7 cellular contexts compared by ENCODE assay signal in genomic region chr11:118998388-118998717, GRCh38. TPM values are rescaled to one million over a fixed set of nuclear protein-coding genes. Genes with fewer than 3 reads are reported as not detected.
DNase-seq lines count a peak whose midpoint lies in the region; ATAC-seq and TF ChIP-seq lines count a peak whose summit lies in the region.
"Had no signal": no experiment of that assay in that cellular context is flagged by ENCODE, and none has a peak within 500 bp of the region (broad histone marks: within the 10 kb centered on the region; RNA-seq: fewer than 3 reads in every experiment).

No MANE protein-coding gene starts in this region.

- DNase-seq in activated T-cell treated with anti-CD3 and anti-CD28 coated beads, Interleukin-2, amount 50 U/mL, for 24 hours, result no peak
- DNase-seq in activated T-cell treated with anti-CD3 and anti-CD28 coated beads for 4 hours (no peak), astrocyte of the spinal cord (ENCODE audit: low read depth, low spot score) (peak; percentile 16), GM20000 (ENCODE audit: low spot score) (no peak)
- DNase-seq in natural killer cell treated with Interleukin-12 subunit alpha and Interleukin-12 subunit beta and Interleukin-15 and Interleukin-18, amount 100 ng/mL, for 72 hours (ENCODE audit: low spot score), result no peak

- peak overlapping the region; percentile 67 for H3K4me3 ChIP-seq in astrocyte of the spinal cord (ENCODE audit: low read depth, low read length)

- peak overlapping the region; percentile 96 for H3K27ac Mint-ChIP-seq in activated T-cell treated with anti-CD3 and anti-CD28 coated beads, Interleukin-2, amount 50 U/mL, for 24 hours
- H3K27ac Mint-ChIP-seq in natural killer cell treated with Interleukin-12 subunit alpha and Interleukin-12 subunit beta and Interleukin-15 and Interleukin-18, amount 100 ng/mL, for 72 hours, result peak overlapping the region; percentile 84 to 96

- ATAC-seq in natural killer cell treated with Interleukin-12 subunit alpha and Interleukin-12 subunit beta and Interleukin-15 and Interleukin-18, amount 100 ng/mL, for 72 hours, result no peak
- no peak for ATAC-seq in HG03045 (IDR thresholded peaks at IDR 0.05; ENCODE audit: unreplicated experiment)

- TF ChIP-seq CTCF in astrocyte of the spinal cord (IDR thresholded peaks at IDR 0.05; ENCODE audit: low read depth, low read length), result no peak
- no peak for TF ChIP-seq CTCF in GM20000 (IDR thresholded peaks at IDR 0.05; ENCODE audit: extremely low read depth, missing control alignments)

- peak overlapping the region; percentile 100 for H3K4me3 Mint-ChIP-seq in activated T-cell treated with anti-CD3 and anti-CD28 coated beads, Interleukin-2, amount 50 U/mL, for 24 hours
- H3K4me3 Mint-ChIP-seq in natural killer cell treated with Interleukin-12 subunit alpha and Interleukin-12 subunit beta and Interleukin-15 and Interleukin-18, amount 100 ng/mL, for 72 hours, result peak overlapping the region; percentile 99

- H3K36me3 Mint-ChIP-seq in activated T-cell treated with anti-CD3 and anti-CD28 coated beads, Interleukin-2, amount 50 U/mL, for 24 hours (ENCODE audit: low read depth), result peaks cover 79% of the 10 kb centered on the region
- peaks cover 6% of the 10 kb centered on the region for H3K36me3 Mint-ChIP-seq in natural killer cell treated with Interleukin-12 subunit alpha and Interleukin-12 subunit beta and Interleukin-15 and Interleukin-18, amount 100 ng/mL, for 72 hours

- no peaks in the 10 kb centered on the region for H3K27me3 Mint-ChIP-seq in activated T-cell treated with anti-CD3 and anti-CD28 coated beads, Interleukin-2, amount 50 U/mL, for 24 hours
- no peaks in the 10 kb centered on the region for H3K27me3 Mint-ChIP-seq in natural killer cell treated with Interleukin-12 subunit alpha and Interleukin-12 subunit beta and Interleukin-15 and Interleukin-18, amount 100 ng/mL, for 72 hours

- no peaks in the 10 kb centered on the region for H3K9me3 Mint-ChIP-seq in activated T-cell treated with anti-CD3 and anti-CD28 coated beads, Interleukin-2, amount 50 U/mL, for 24 hours
- no peaks in the 10 kb centered on the region for H3K9me3 Mint-ChIP-seq in natural killer cell treated with Interleukin-12 subunit alpha and Interleukin-12 subunit beta and Interleukin-15 and Interleukin-18, amount 100 ng/mL, for 72 hours

- in situ Hi-C loops in astrocyte of the spinal cord (cut with HindIII; ENCODE audit: low sequenced_read_pairs), result no loop called here

- H3K4me1 Mint-ChIP-seq in activated T-cell treated with anti-CD3 and anti-CD28 coated beads, Interleukin-2, amount 50 U/mL, for 24 hours (ENCODE audit: low read depth), result peaks cover 40% of the 10 kb centered on the region
- H3K4me1 Mint-ChIP-seq in natural killer cell treated with Interleukin-12 subunit alpha and Interleukin-12 subunit beta and Interleukin-15 and Interleukin-18, amount 100 ng/mL, for 72 hours (ENCODE audit: low read depth in 2 of 2), result peaks cover 26 to 35% of the 10 kb centered on the region in 2 donors

RNA-seq across cellular contexts. Expression of gene CENATAC, which starts 0.4 kb away (rescaled TPM):
- 10 to 100 TPM; 53.4 to 97.8 TPM for total RNA-seq in natural killer cell treated with Interleukin-12 subunit alpha and Interleukin-12 subunit beta and Interleukin-15 and Interleukin-18, amount 100 ng/mL, for 72 hours

RNA-seq across cellular contexts. Expression of gene RPS25, which starts 19.8 kb away (rescaled TPM):
- total RNA-seq in natural killer cell treated with Interleukin-12 subunit alpha and Interleukin-12 subunit beta and Interleukin-15 and Interleukin-18, amount 100 ng/mL, for 72 hours, result 100 to 1,000 TPM; 711 to 875 TPM

RNA-seq across cellular contexts. Expression of gene TRAPPC4, which starts 20.2 kb away (rescaled TPM):
- total RNA-seq in natural killer cell treated with Interleukin-12 subunit alpha and Interleukin-12 subunit beta and Interleukin-15 and Interleukin-18, amount 100 ng/mL, for 72 hours, result 10 to 100 TPM; 76.3 to 82.3 TPM

RNA-seq across cellular contexts. Expression of gene FOXR1, which starts 26.8 kb away (rescaled TPM):
- not detected for total RNA-seq in natural killer cell treated with Interleukin-12 subunit alpha and Interleukin-12 subunit beta and Interleukin-15 and Interleukin-18, amount 100 ng/mL, for 72 hours
- total RNA-seq: renal cortical epithelial cell had no signal

RNA-seq across cellular contexts. Expression of gene SLC37A4, which starts 32.3 kb away (rescaled TPM):
- total RNA-seq in natural killer cell treated with Interleukin-12 subunit alpha and Interleukin-12 subunit beta and Interleukin-15 and Interleukin-18, amount 100 ng/mL, for 72 hours, result 10 to 100 TPM; 20.3 to 32.6 TPM
